ENCODE assay signal across 1 cellular context in the genomic region with DNA sequence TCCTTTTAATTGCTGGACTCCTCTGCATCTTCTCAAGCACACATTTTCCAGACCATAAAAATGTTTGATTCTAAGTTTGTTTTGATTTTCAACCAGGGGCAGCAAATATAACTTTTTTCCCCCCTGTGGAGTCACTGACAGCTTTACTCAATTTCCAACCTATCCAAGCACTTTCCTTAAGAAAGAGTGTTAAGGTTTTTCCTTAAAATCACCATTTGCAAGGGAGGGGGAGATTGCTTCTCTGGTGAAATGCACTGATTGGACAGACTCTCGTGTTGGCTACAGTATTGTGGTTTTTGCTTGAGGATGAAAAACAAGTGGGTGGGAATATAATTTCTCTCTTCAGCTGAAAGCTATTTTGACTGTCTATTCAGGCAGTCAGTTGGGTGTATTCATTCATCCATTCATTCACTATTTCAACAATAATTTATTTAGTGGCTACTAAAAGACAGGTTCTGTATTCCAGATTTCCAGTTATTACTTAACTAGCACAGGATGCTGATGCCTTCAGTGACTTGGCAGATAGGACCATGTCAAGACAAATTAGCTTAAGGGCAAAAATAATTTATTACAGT.
A peak's percentile ranks its signal among the peaks of the same experiment; 100 is the strongest.
TF ChIP-seq lines count a peak whose summit lies in the region.

No MANE protein-coding gene starts in this region.

TF ChIP-seq in K562, 482 proteins besides CTCF, POLR2A, EP300 and RAD21 (continued from another document):
- TF ChIP-seq BRF1 (IDR thresholded peaks at IDR 0.05; ENCODE audit: borderline replicate concordance, extremely low read depth, insufficient read length): no peak
- peak; percentile 45 for TF ChIP-seq MEIS2 (IDR thresholded peaks at IDR 0.05; ENCODE audit: partially characterized antibody)
- TF ChIP-seq FOXK1 (CRISPR knock-in tag; IDR thresholded peaks at IDR 0.05; ENCODE audit: borderline replicate concordance): no peak
- TF ChIP-seq KDM1A (IDR thresholded peaks at IDR 0.05): 0 out of 4 replicates have a peak, but pooled peaks of 1 of the 2 experiments have one; percentile 7
